ENCODE assay signal across 21 cellular contexts in genomic region chr1:22283596-22283995, GRCh38.
A peak's percentile ranks its signal among the peaks of the same experiment; 100 is the strongest.
DNase-seq lines count a peak whose midpoint lies in the region; ATAC-seq lines count a peak whose summit lies in the region.
"Had no signal": no experiment of that assay in that cellular context is flagged by ENCODE, and none has a peak within 500 bp of the region (broad histone marks: within the 10 kb centered on the region; RNA-seq: fewer than 3 reads in every experiment).

No MANE protein-coding gene starts in this region.

- H2AK5ac ChIP-seq in mesenchymal stem cell (ENCODE audit: low read length, severe bottlenecking) (no peak overlapping the region), trophoblast cell (ENCODE audit: low read length) (no peak overlapping the region)

- H3K14ac ChIP-seq in mesenchymal stem cell (ENCODE audit: low read length in 2 of 2) (no peak overlapping the region), trophoblast cell (ENCODE audit: low read length) (no peak overlapping the region)

- H3K9me3 ChIP-seq in mesenchymal stem cell (ENCODE audit: control insufficient read depth, low read length) (no peaks in the 10 kb centered on the region), trophoblast cell (ENCODE audit: insufficient read depth, low read depth, low read length) (no peaks in the 10 kb centered on the region)
- H3K9me3 ChIP-seq: BE2C had no signal

- H3K27me3 ChIP-seq in mesenchymal stem cell (ENCODE audit: control insufficient read depth in 1 of 2, insufficient read depth in 1 of 2, low read length in 2 of 2) = peaks cover 28 to 52% of the 10 kb centered on the region in 2 experiments
- H3K27me3 ChIP-seq in trophoblast cell (ENCODE audit: insufficient read depth, low read length) = no peaks in the 10 kb centered on the region
- H3K27me3 ChIP-seq: BE2C had no signal

- H4K8ac ChIP-seq in mesenchymal stem cell (ENCODE audit: low read length) (no peak overlapping the region), trophoblast cell (ENCODE audit: low read depth, low read length) (no peak overlapping the region)

- H3K27ac ChIP-seq in mesenchymal stem cell (ENCODE audit: low read length, poor library complexity, severe bottlenecking) (no peak overlapping the region), trophoblast cell (ENCODE audit: low read depth, low read length) (no peak overlapping the region)
- H3K27ac ChIP-seq: GM23248 had no signal

- H2BK5ac ChIP-seq in mesenchymal stem cell (ENCODE audit: low read depth, low read length, poor library complexity, severe bottlenecking) = no peak overlapping the region
- no peak overlapping the region for H2BK5ac ChIP-seq in trophoblast cell (ENCODE audit: low read depth, low read length, poor library complexity)

- no peak overlapping the region for H4K12ac ChIP-seq in trophoblast cell (ENCODE audit: low read depth, low read length)

- H3K9ac ChIP-seq in mesenchymal stem cell (ENCODE audit: low read length) (no peak overlapping the region), trophoblast cell (ENCODE audit: low read length) (no peak overlapping the region)
- H3K9ac ChIP-seq: GM23248 had no signal

- H3K4me2 ChIP-seq in mesenchymal stem cell (ENCODE audit: low read length, poor library complexity, severe bottlenecking) (no peak overlapping the region), trophoblast cell (ENCODE audit: low read length) (no peak overlapping the region)

- H3K79me1 ChIP-seq in mesenchymal stem cell (replicated peaks; ENCODE audit: low read length, poor library complexity, severe bottlenecking) (no peaks in the 10 kb centered on the region), trophoblast cell (ENCODE audit: low read length) (peaks cover 12% of the 10 kb centered on the region)

- no peak for ATAC-seq in HG02610 (IDR thresholded peaks at IDR 0.05; ENCODE audit: unreplicated experiment)
- no peak for ATAC-seq in HG03378 (IDR thresholded peaks at IDR 0.05; ENCODE audit: unreplicated experiment)
- ATAC-seq: GM12878 had no signal

- H3K4ac ChIP-seq in mesenchymal stem cell (ENCODE audit: low read depth in 1 of 2, low read length in 2 of 2) (no peak overlapping the region), trophoblast cell (ENCODE audit: low read depth, low read length) (no peak overlapping the region)

- H3K18ac ChIP-seq in mesenchymal stem cell (ENCODE audit: low read depth in 1 of 2, low read length in 2 of 2) = no peak overlapping the region
- no peak overlapping the region for H3K18ac ChIP-seq in trophoblast cell (ENCODE audit: low read length)

- H2BK12ac ChIP-seq in mesenchymal stem cell (ENCODE audit: low read length in 2 of 2) = no peak overlapping the region
- peak overlapping the region; percentile 25 for H2BK12ac ChIP-seq in trophoblast cell (ENCODE audit: low read length)

- H3K4me3 ChIP-seq in mesenchymal stem cell (ENCODE audit: insufficient read depth in 1 of 2, low read depth in 1 of 2, low read length in 2 of 2) (no peak overlapping the region), trophoblast cell (ENCODE audit: low read depth, low read length) (no peak overlapping the region)
- H3K4me3 ChIP-seq: GM12878, GM23248, HAP-1 had no signal

- H3K4me1 ChIP-seq in mesenchymal stem cell (ENCODE audit: control insufficient read depth, insufficient read depth, low read depth, low read length) (no peaks in the 10 kb centered on the region), trophoblast cell (ENCODE audit: control insufficient read depth in 1 of 2, insufficient read depth in 2 of 2, low read length in 2 of 2) (peaks cover 16 to 23% of the 10 kb centered on the region in 2 experiments)
- H3K4me1 ChIP-seq: BE2C, HAP-1 had no signal

- peak overlapping the region; percentile 6 for H2BK120ac ChIP-seq in mesenchymal stem cell (ENCODE audit: low read depth, low read length)
- H2BK120ac ChIP-seq in trophoblast cell (ENCODE audit: insufficient read depth, low read length, poor library complexity) = no peak overlapping the region

- no peak overlapping the region for H3K23ac ChIP-seq in mesenchymal stem cell (ENCODE audit: low read length in 2 of 2)
- H3K23ac ChIP-seq in trophoblast cell (ENCODE audit: low read length) = no peak overlapping the region

- H3K79me2 ChIP-seq in trophoblast cell (ENCODE audit: control insufficient read depth, insufficient read depth, low read length, poor library complexity) = no peaks in the 10 kb centered on the region

- H2BK15ac ChIP-seq in mesenchymal stem cell (ENCODE audit: low read depth, poor library complexity, severe bottlenecking) = no peak overlapping the region

- H4K91ac ChIP-seq in mesenchymal stem cell (ENCODE audit: low read length) = no peak overlapping the region
- H4K91ac ChIP-seq in trophoblast cell (ENCODE audit: low read depth, low read length) = no peak overlapping the region

- peak; percentile 1 for DNase-seq in stimulated activated CD4-positive, alpha-beta T cell treated with anti-CD3 and anti-CD28 coated beads, Interleukin-4, amount 100 ng/mL, for 24 hours
- DNase-seq in stimulated activated CD4-positive, alpha-beta T cell treated with anti-CD3 and anti-CD28 coated beads, Interleukin-1b, Interleukin-23, amount 100 ng/mL, for 48 hours = no peak
- DNase-seq in mesenchymal stem cell (no peak), trophoblast cell (no peak), ureter (ENCODE audit: low spot score) (peak; percentile 27), NCI-H2196 (lab: John Stamatoyannopoulos, UW; ENCODE audit: unreplicated experiment) (no peak)
- DNase-seq: ACHN; BE2C; C1 segment of cervical spinal cord; CD4-positive, CD25-positive, alpha-beta regulatory T cell; CD8-positive, alpha-beta memory T cell; COR-L47; DMS 273 treated with DMSO at 0.1 percent for 48 hours; DMS53; DND-41; EL; GM23248 had no signal

- H2AFZ ChIP-seq in mesenchymal stem cell (ENCODE audit: low read depth, low read length) = no peak overlapping the region
- H2AFZ ChIP-seq in trophoblast cell (ENCODE audit: insufficient read depth, low read length, poor library complexity) = no peak overlapping the region
- H2AFZ ChIP-seq: GM23248 had no signal

- H3K36me3 ChIP-seq in mesenchymal stem cell (ENCODE audit: control insufficient read depth in 1 of 2, insufficient read depth in 2 of 2, low read depth in 1 of 2, low read length in 2 of 2) (no peaks in the 10 kb centered on the region), trophoblast cell (ENCODE audit: control insufficient read depth in 1 of 2, insufficient read depth in 2 of 2, low read length in 2 of 2) (no peaks in the 10 kb centered on the region)
- H3K36me3 ChIP-seq: BE2C, HAP-1 had no signal

Comparison
In these comparisons a context has a peak if more than half of its experiments do, and no peak if none do; other contexts are left out.
1. DNase-seq: peak in stimulated activated CD4-positive, alpha-beta T cell treated with anti-CD3 and anti-CD28 coated beads, Interleukin-4, amount 100 ng/mL, for 24 hours (single experiment) and ureter (single experiment); none in stimulated activated CD4-positive, alpha-beta T cell treated with anti-CD3 and anti-CD28 coated beads, Interleukin-1b, Interleukin-23, amount 100 ng/mL, for 48 hours (single experiment), mesenchymal stem cell (single experiment), trophoblast cell (0 of 2) and NCI-H2196 (single experiment).